23 cellular contexts compared by ENCODE assay signal in the genomic region with DNA sequence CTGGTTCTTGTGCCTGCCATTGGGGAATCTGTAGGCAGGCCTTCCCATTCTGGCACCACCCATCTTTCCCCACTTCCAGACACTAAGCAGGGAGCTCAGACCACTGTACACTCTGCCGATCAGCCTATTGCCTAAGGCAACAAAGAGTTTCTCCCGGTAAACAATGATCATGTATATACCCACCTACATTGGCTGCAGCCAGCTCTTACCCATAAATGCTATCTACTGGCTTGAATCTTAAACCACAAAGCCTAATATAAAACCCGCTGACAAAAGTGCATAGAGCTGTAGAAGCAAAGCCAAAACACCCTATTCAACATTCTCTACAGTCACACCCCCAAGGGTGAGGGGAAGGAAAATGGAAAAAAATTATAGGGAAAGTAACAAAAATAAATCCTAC. TPM values are rescaled to one million over a fixed set of nuclear protein-coding genes. Genes with fewer than 3 reads are reported as not detected.
DNase-seq lines count a peak whose midpoint lies in the region; ATAC-seq and TF ChIP-seq lines count a peak whose summit lies in the region.
"Had no signal": no experiment of that assay in that cellular context is flagged by ENCODE, and none has a peak within 500 bp of the region (broad histone marks: within the 10 kb centered on the region; RNA-seq: fewer than 3 reads in every experiment).

No MANE protein-coding gene starts in this region.

- H3K9me3 ChIP-seq in mucosa of descending colon = peaks cover 9% of the 10 kb centered on the region

- no peaks in the 10 kb centered on the region for H3K27me3 Mint-ChIP-seq in Calu3 (ENCODE audit: unreplicated experiment)
- H3K27me3 Mint-ChIP-seq in natural killer cell treated with Interleukin-12 subunit alpha and Interleukin-12 subunit beta and Interleukin-15 and Interleukin-18, amount 100 ng/mL, for 72 hours = no peaks in the 10 kb centered on the region

- DNase-seq in Calu3 (no peak), M059J (ENCODE audit: low read depth) (peak; percentile 70), SKM-1 treated with dmso at 0.1 percent for 144 hours (lab: John Stamatoyannopoulos, UW; ENCODE audit: unreplicated experiment) (no peak), COLO668 (lab: John Stamatoyannopoulos, UW; ENCODE audit: unreplicated experiment) (no peak), mucosa of descending colon (no peak)
- DNase-seq in natural killer cell treated with Interleukin-12 subunit alpha and Interleukin-12 subunit beta and Interleukin-15 and Interleukin-18, amount 100 ng/mL, for 72 hours (ENCODE audit: low spot score) = no peak
- DNase-seq: EL, GDM1, NCI-H1092 treated with DMSO at 0.1 percent for 48 hours, NCI-H1436, NCI-H187, NCI-H2081 treated with DMSO at 0.1 percent for 48 hours, NCI-H2171, NCI-H226, NCI-H510A, NCI-H69, Peyer's patch, SHP77 treated with DMSO at 0.1 percent for 48 hours, SW 1271 had no signal

- no peak for ATAC-seq in natural killer cell treated with Interleukin-12 subunit alpha and Interleukin-12 subunit beta and Interleukin-15 and Interleukin-18, amount 100 ng/mL, for 72 hours
- no peak for ATAC-seq in mucosa of descending colon
- ATAC-seq: A549, HCT116 had no signal

- no peak overlapping the region for H3K4me3 Mint-ChIP-seq in Calu3 (ENCODE audit: low read depth, unreplicated experiment)
- H3K4me3 Mint-ChIP-seq in natural killer cell treated with Interleukin-12 subunit alpha and Interleukin-12 subunit beta and Interleukin-15 and Interleukin-18, amount 100 ng/mL, for 72 hours = no peak overlapping the region

- H3K4me1 ChIP-seq in mucosa of descending colon (ENCODE audit: low read depth) = no peaks in the 10 kb centered on the region
- H3K4me1 ChIP-seq: Peyer's patch had no signal

- CTCF ChIA-PET in Calu3 (lab: Charles Lee) = interaction anchor here (1.1 to 1.6 kb wide), 3 partner anchors 21 to 69 kb away, joined by 3 to 7 read pairs (median 3); a partner anchor contains a TSS

- TF ChIP-seq CTCF in Calu3 (IDR thresholded peaks at IDR 0.05; ENCODE audit: unreplicated experiment) (no peak), VCaP (conservative IDR thresholded peaks at IDR 0.05) (no peak), mucosa of descending colon (IDR thresholded peaks at IDR 0.05) (no peak)

- BruUV-seq in Calu3 (replicated peaks; lab: Mats Ljungman, UMichigan) = no TSS peak

- peaks cover 49% of the 10 kb centered on the region for H3K4me1 Mint-ChIP-seq in Calu3 (ENCODE audit: low read depth, unreplicated experiment)
- H3K4me1 Mint-ChIP-seq in natural killer cell treated with Interleukin-12 subunit alpha and Interleukin-12 subunit beta and Interleukin-15 and Interleukin-18, amount 100 ng/mL, for 72 hours (ENCODE audit: low read depth in 2 of 2) = peaks cover 38 to 46% of the 10 kb centered on the region in 2 donors

- no peak overlapping the region for H3K4me3 ChIP-seq in mucosa of descending colon
- H3K4me3 ChIP-seq: A549, Peyer's patch had no signal

- H3K36me3 Mint-ChIP-seq in Calu3 (ENCODE audit: insufficient read depth, unreplicated experiment) = peaks cover 10% of the 10 kb centered on the region
- peaks cover 10% of the 10 kb centered on the region for H3K36me3 Mint-ChIP-seq in natural killer cell treated with Interleukin-12 subunit alpha and Interleukin-12 subunit beta and Interleukin-15 and Interleukin-18, amount 100 ng/mL, for 72 hours

- H3K9me3 Mint-ChIP-seq in Calu3 (ENCODE audit: low read depth, unreplicated experiment) = peaks cover 2% of the 10 kb centered on the region
- H3K9me3 Mint-ChIP-seq in natural killer cell treated with Interleukin-12 subunit alpha and Interleukin-12 subunit beta and Interleukin-15 and Interleukin-18, amount 100 ng/mL, for 72 hours = peaks cover 9% of the 10 kb centered on the region

- H3K36me3 ChIP-seq in mucosa of descending colon (ENCODE audit: low read depth) = no peaks in the 10 kb centered on the region
- H3K36me3 ChIP-seq: Peyer's patch had no signal

- H3K27ac ChIP-seq in VCaP = peak overlapping the region; percentile 54
- H3K27ac ChIP-seq: A549, C4-2B, Peyer's patch had no signal

- peak overlapping the region; percentile 50 for H3K27ac Mint-ChIP-seq in Calu3 (ENCODE audit: unreplicated experiment)
- H3K27ac Mint-ChIP-seq in natural killer cell treated with Interleukin-12 subunit alpha and Interleukin-12 subunit beta and Interleukin-15 and Interleukin-18, amount 100 ng/mL, for 72 hours = peak overlapping the region; percentile 3 to 38

- intact Hi-C loops in Calu3 (cut with micrococcal nuclease; ENCODE audit: unreplicated experiment) = loop anchor here (2.0 kb wide), 1 partner anchor 21 kb away; a partner anchor contains a TSS
- intact Hi-C loops in mucosa of descending colon (cut with DNase I, micrococcal nuclease) = no loop called here

RNA-seq across cellular contexts. Expression of a gene that starts 20.8 kb away (rescaled TPM):
- total RNA-seq in Calu3 (2022) (27.7 and 38.5 TPM in 2 replicates), mucosa of descending colon (10 to 100 TPM in 2 of 3 donors, 1 to 10 TPM in 1; 3.8 to 20.1 (median 10.1) TPM)
- 82.2 and 131 TPM in 2 replicates for total RNA-seq in M059J (2014; rRNA removed; shearing (Covaris generic))
- total RNA-seq in natural killer cell treated with Interleukin-12 subunit alpha and Interleukin-12 subunit beta and Interleukin-15 and Interleukin-18, amount 100 ng/mL, for 72 hours = 10 to 100 TPM; 47.1 to 48.3 TPM

RNA-seq across cellular contexts. Expression of a gene that starts 51.7 kb away (rescaled TPM):
- total RNA-seq in Calu3 (2022) (110 and 114 TPM in 2 replicates), mucosa of descending colon (10 to 100 TPM; 34.1 to 48.5 (median 34.8) TPM)
- total RNA-seq in M059J (2014; rRNA removed; shearing (Covaris generic)) = 47.1 and 93.0 TPM in 2 replicates
- total RNA-seq in natural killer cell treated with Interleukin-12 subunit alpha and Interleukin-12 subunit beta and Interleukin-15 and Interleukin-18, amount 100 ng/mL, for 72 hours = 10 to 100 TPM; 64.4 to 96.4 TPM
